Comparison of ENCODE assay signal across 1 cellular context in the genomic region with DNA sequence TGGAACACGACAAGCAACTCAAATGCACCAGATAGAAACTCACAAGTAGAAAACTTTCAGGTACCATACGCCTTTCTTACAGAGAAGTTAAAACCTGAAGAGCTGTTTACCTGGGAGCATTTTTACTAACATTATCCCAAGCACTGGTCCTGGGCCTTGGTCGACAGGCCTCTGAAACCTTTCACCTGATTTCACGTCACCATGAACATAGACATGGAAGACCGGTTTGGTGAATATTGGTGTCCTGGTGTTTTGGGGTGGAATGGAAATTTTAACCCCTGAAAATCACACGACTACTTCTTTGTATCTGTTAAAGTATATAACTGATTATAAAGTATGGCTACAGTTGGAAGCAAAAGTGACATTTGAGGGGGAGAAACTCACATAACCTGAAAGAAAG.
TF ChIP-seq lines count a peak whose summit lies in the region.

No MANE protein-coding gene starts in this region.

TF ChIP-seq in SK-N-SH, 30 proteins besides CTCF, POLR2A, EP300 and RAD21:
- TF ChIP-seq YY1 (IDR thresholded peaks at IDR 0.05; ENCODE audit: low read depth): no peak
TF ChIP-seq in SK-N-SH: peak in this region for 0.
